Comparison of ENCODE assay signal across 29 cellular contexts in the genomic region with DNA sequence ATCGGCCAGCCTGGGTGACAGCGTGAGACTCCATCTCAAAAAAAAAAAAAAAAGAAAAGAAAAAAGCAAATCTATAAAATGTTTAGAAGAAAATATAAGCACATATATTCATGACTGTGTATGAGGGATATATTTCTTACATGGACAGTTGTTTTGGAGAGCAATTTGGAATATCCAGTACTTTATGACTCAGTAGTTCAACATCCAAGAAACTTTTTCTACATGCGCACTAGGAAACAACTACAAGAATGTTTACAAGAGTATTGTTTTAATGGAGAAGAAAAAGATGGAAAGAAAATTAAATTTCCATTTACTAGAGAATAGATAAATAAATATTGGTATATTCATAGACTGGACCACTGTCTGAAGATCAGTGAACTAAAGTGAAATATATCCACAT.
DNase-seq lines count a peak whose midpoint lies in the region; ATAC-seq and TF ChIP-seq lines count a peak whose summit lies in the region.
"Had no signal": no experiment of that assay in that cellular context is flagged by ENCODE, and none has a peak within 500 bp of the region (broad histone marks: within the 10 kb centered on the region; RNA-seq: fewer than 3 reads in every experiment).

No MANE protein-coding gene starts in this region.

- H3K4me1 ChIP-seq in fibroblast of lung (ENCODE audit: control insufficient read depth, extremely low read depth, insufficient read depth, low read length) (no peaks in the 10 kb centered on the region), psoas muscle (peaks cover 28% of the 10 kb centered on the region)
- H3K4me1 ChIP-seq: BE2C, neural progenitor cell, right atrium auricular region, spleen, thyroid gland, uterus had no signal

- H3K36me3 ChIP-seq in fibroblast of lung (ENCODE audit: control insufficient read depth, insufficient read depth, low read length) = no peaks in the 10 kb centered on the region
- no peaks in the 10 kb centered on the region for H3K36me3 ChIP-seq in psoas muscle (ENCODE audit: insufficient read depth in 1 of 2, low read depth in 1 of 2)
- H3K36me3 ChIP-seq: BE2C, esophagus muscularis mucosa, neural progenitor cell, right atrium auricular region, spleen, stomach, thyroid gland, uterus had no signal

- 91 to 95% (median 93%) methylated on average over 3 of the region's 3 CpGs for WGBS in psoas muscle, 3 donors

- H3K27me3 ChIP-seq in fibroblast of lung (ENCODE audit: control insufficient read depth, insufficient read depth, low read length) = no peaks in the 10 kb centered on the region
- H3K27me3 ChIP-seq in psoas muscle (ENCODE audit: insufficient read depth in 3 of 3, low read length in 2 of 3) = no peaks in the 10 kb centered on the region
- H3K27me3 ChIP-seq: BE2C, dorsolateral prefrontal cortex, esophagus muscularis mucosa, neural progenitor cell, right atrium auricular region, stomach, thyroid gland, uterus had no signal

- no peaks in the 10 kb centered on the region for H3K79me2 ChIP-seq in fibroblast of lung (ENCODE audit: control insufficient read depth, insufficient read depth, low read length)

- intact Hi-C loops in psoas muscle (cut with DNase I) = no loop called here

- H3K9ac ChIP-seq in fibroblast of lung (ENCODE audit: insufficient read depth, low read length) = no peak overlapping the region
- H3K9ac ChIP-seq: neural progenitor cell had no signal

- no peak overlapping the region for H3K27ac ChIP-seq in fibroblast of lung (ENCODE audit: insufficient read depth, low read length)
- H3K27ac ChIP-seq in psoas muscle = peak overlapping the region; percentile 18
- H3K27ac ChIP-seq: neural progenitor cell, spleen, stomach, thyroid gland, uterus had no signal

- no peak overlapping the region for H3K4me2 ChIP-seq in fibroblast of lung (ENCODE audit: extremely low read depth, insufficient read depth, low read length)
- H3K4me2 ChIP-seq: neural progenitor cell had no signal

- no peak overlapping the region for H2AFZ ChIP-seq in fibroblast of lung (ENCODE audit: low read length)
- H2AFZ ChIP-seq: neural progenitor cell had no signal

- TF ChIP-seq CTCF in fibroblast of lung (conservative IDR thresholded peaks at IDR 0.05 in 1 of 2, IDR thresholded peaks at IDR 0.05 in 1 of 2; ENCODE audit: low read depth in 1 of 2, low read length in 2 of 2) (no peak), psoas muscle (IDR thresholded peaks at IDR 0.05) (no peak)

- DNase-seq in EL = peak; percentile 39
- DNase-seq in M059J (ENCODE audit: low read depth) = peak; percentile 38
- peak; percentile 27 to 64 for DNase-seq in fibroblast of lung (ENCODE audit: low read depth in 2 of 2)
- DNase-seq in psoas muscle = no peak
- DNase-seq in DMS79 treated with DMSO at 0.1 percent for 48 hours (lab: John Stamatoyannopoulos, UW) = no peak
- no peak for DNase-seq in cerebellar cortex (ENCODE audit: low spot score)
- DNase-seq in cerebellum (ENCODE audit: low spot score) = no peak
- DNase-seq: activated B cell treated with CpG ODN at 0.5 μM for 24 hours; activated CD4-positive, alpha-beta T cell treated with anti-CD3 and anti-CD28 coated beads, Interleukin-2, amount 50 U/mL, for 1 hour; activated effector memory CD4-positive, alpha-beta T cell treated with Interleukin-2 at 50 U/mL for 16 hours; activated naive CD8-positive, alpha-beta T cell treated with anti-CD3 and anti-CD28 coated beads for 36 hours; activated T-cell treated with anti-CD3 and anti-CD28 coated beads, Interleukin-2, amount 50 U/mL, for 1 hour; CD8-positive, alpha-beta T cell; central memory CD4-positive, alpha-beta T cell; dorsolateral prefrontal cortex; glutamatergic neuron; left ventricle myocardium superior; NCI-H187; spleen; stimulated activated CD4-positive, alpha-beta T cell treated with anti-CD3 and anti-CD28 coated beads, Interleukin-2, amount 100 ng/mL, for 24 hours; stomach; T-helper 1 cell had no signal

- H4K20me1 ChIP-seq in fibroblast of lung (ENCODE audit: control insufficient read depth, extremely low read depth, insufficient read depth, low read length) = no peaks in the 10 kb centered on the region

- ATAC-seq in psoas muscle (no peak), HG03439 (IDR thresholded peaks at IDR 0.05; ENCODE audit: unreplicated experiment) (no peak)
- ATAC-seq: CD8-positive, alpha-beta T cell had no signal

- H3K9me3 ChIP-seq in fibroblast of lung (ENCODE audit: control insufficient read depth, insufficient read depth, low read depth, low read length) (no peaks in the 10 kb centered on the region), psoas muscle (no peaks in the 10 kb centered on the region)
- H3K9me3 ChIP-seq: BE2C, esophagus muscularis mucosa, right atrium auricular region, spleen, stomach, thyroid gland, uterus had no signal

- no peak overlapping the region for H3K4me3 ChIP-seq in fibroblast of lung (replicated peaks in 1 of 4; ENCODE audit: control extremely low read depth in 1 of 4, insufficient read depth in 1 of 4, low read depth in 3 of 4, low read length in 4 of 4)
- H3K4me3 ChIP-seq in psoas muscle = no peak overlapping the region
- H3K4me3 ChIP-seq: dorsolateral prefrontal cortex, esophagus muscularis mucosa, neural progenitor cell, right atrium auricular region, spleen, stomach, thyroid gland, uterus had no signal

Comparison
In these comparisons a context has a peak if more than half of its experiments do, and no peak if none do; other contexts are left out.
1. DNase-seq: peak in EL (single experiment), M059J (single experiment) and fibroblast of lung (2 of 2); none in psoas muscle (0 of 2), DMS79 treated with DMSO at 0.1 percent for 48 hours (single experiment), cerebellar cortex (single experiment) and cerebellum (single experiment).